Comparison of ENCODE assay signal across 8 cellular contexts in genomic region chr17:48012151-48012520, GRCh38. TPM values are rescaled to one million over a fixed set of nuclear protein-coding genes. Genes with fewer than 3 reads are reported as not detected.
DNase-seq lines count a peak whose midpoint lies in the region; TF ChIP-seq lines count a peak whose summit lies in the region.

No MANE protein-coding gene starts in this region.

- TF ChIP-seq POLR2A in Peyer's patch (IDR thresholded peaks at IDR 0.05) (no peak), lower leg skin (IDR thresholded peaks at IDR 0.05) (no peak)

- no TSS peak for BruUV-seq in Caco-2 (replicated peaks; lab: Mats Ljungman, UMichigan)

- POLR2A ChIA-PET in Caco-2 (lab: Charles Lee) = interaction anchor here (1.2 to 1.5 kb wide), 2 partner anchors 60 to 117 kb away, joined by 4 to 5 read pairs; partner anchors contain the start of gene SP2

- H3K9ac ChIP-seq in HUES48 (ENCODE audit: low read depth, low read length) (no peak overlapping the region), skeletal muscle tissue (ENCODE audit: low read depth in 1 of 3, low read length in 3 of 3) (no peak overlapping the region)

- H3K36me3 Mint-ChIP-seq in Caco-2 (ENCODE audit: insufficient read depth, unreplicated experiment) = no peaks in the 10 kb centered on the region
- no peaks in the 10 kb centered on the region for H3K36me3 Mint-ChIP-seq in activated naive CD4-positive, alpha-beta T cell treated with anti-CD3 and anti-CD28 coated beads for 36 hours (ENCODE audit: low read depth)

- no peaks in the 10 kb centered on the region for H3K36me3 ChIP-seq in Caco-2 (ENCODE audit: control insufficient read depth, insufficient read depth, low read length)
- no peaks in the 10 kb centered on the region for H3K36me3 ChIP-seq in HUES48 (ENCODE audit: control insufficient read depth, insufficient read depth, low read length)
- H3K36me3 ChIP-seq in Peyer's patch = no peaks in the 10 kb centered on the region
- no peaks in the 10 kb centered on the region for H3K36me3 ChIP-seq in right atrium auricular region
- no peaks in the 10 kb centered on the region for H3K36me3 ChIP-seq in skeletal muscle tissue (ENCODE audit: control insufficient read depth in 3 of 3, insufficient read depth in 3 of 3, low read length in 3 of 3)

- peaks cover 5% of the 10 kb centered on the region for H3K4me1 ChIP-seq in Caco-2
- H3K4me1 ChIP-seq in HUES48 (ENCODE audit: control insufficient read depth, insufficient read depth, low read length) = peaks cover 17% of the 10 kb centered on the region
- peaks cover 0 to 14% (median 5%) of the 10 kb centered on the region in 4 donors for H3K4me1 ChIP-seq in Peyer's patch
- peaks cover 0 to 15% of the 10 kb centered on the region in 2 donors for H3K4me1 ChIP-seq in right atrium auricular region
- H3K4me1 ChIP-seq in skeletal muscle tissue (ENCODE audit: control insufficient read depth in 3 of 3, insufficient read depth in 3 of 3, low read length in 3 of 3) = peaks cover 5 to 13% (median 11%) of the 10 kb centered on the region in 3 donors

- CTCF ChIA-PET in Caco-2 (lab: Charles Lee) = interaction anchor here (0.5 to 2.7 kb wide), 24 partner anchors 9 to 1903 kb away, joined by 3 to 32 read pairs (median 6); partner anchors contain the start of genes CDK5RAP3, NFE2L1, PNPO and PRR15L
- CTCF ChIA-PET in activated naive CD4-positive, alpha-beta T cell treated with anti-CD3 and anti-CD28 coated beads for 36 hours (lab: Charles Lee) = interaction anchor here (0.7 to 6.3 kb wide), 6 partner anchors 12 to 171 kb away, joined by 3 to 28 read pairs (median 4); no protein-coding TSS in a partner anchor

- peak in 1 of 2 experiments; percentile 9 for TF ChIP-seq CTCF in Caco-2 (IDR thresholded peaks at IDR 0.05; ENCODE audit: insufficient read depth in 1 of 2, low read depth in 1 of 2, low read length in 1 of 2, severe bottlenecking in 1 of 2, unreplicated experiment in 1 of 2)
- TF ChIP-seq CTCF in Peyer's patch (IDR thresholded peaks at IDR 0.05) = no peak
- no peak for TF ChIP-seq CTCF in right atrium auricular region (IDR thresholded peaks at IDR 0.05)
- TF ChIP-seq CTCF in lower leg skin (IDR thresholded peaks at IDR 0.05) = no peak

- H3K9me3 ChIP-seq in Caco-2 = no peaks in the 10 kb centered on the region
- H3K9me3 ChIP-seq in HUES48 (ENCODE audit: control insufficient read depth, insufficient read depth, low read length) = no peaks in the 10 kb centered on the region
- H3K9me3 ChIP-seq in Peyer's patch = no peaks in the 10 kb centered on the region
- no peaks in the 10 kb centered on the region for H3K9me3 ChIP-seq in right atrium auricular region
- H3K9me3 ChIP-seq in skeletal muscle tissue (ENCODE audit: control insufficient read depth in 3 of 3, low read length in 3 of 3) = no peaks in the 10 kb centered on the region

- peaks cover 4% of the 10 kb centered on the region for H3K27me3 Mint-ChIP-seq in Caco-2 (ENCODE audit: insufficient read depth, unreplicated experiment)
- H3K27me3 Mint-ChIP-seq in activated naive CD4-positive, alpha-beta T cell treated with anti-CD3 and anti-CD28 coated beads for 36 hours (ENCODE audit: low read depth) = peaks cover 49% of the 10 kb centered on the region

- H3K27ac ChIP-seq in HUES48 (ENCODE audit: low read depth, low read length) (no peak overlapping the region), Peyer's patch (peak overlapping the region in 1 of 4 donors; percentile 21), right atrium auricular region (no peak overlapping the region), skeletal muscle tissue (ENCODE audit: low read depth, low read length) (no peak overlapping the region)

- peak overlapping the region; percentile 70 for H3K4me3 Mint-ChIP-seq in Caco-2 (ENCODE audit: unreplicated experiment)
- peak overlapping the region; percentile 70 for H3K4me3 Mint-ChIP-seq in activated naive CD4-positive, alpha-beta T cell treated with anti-CD3 and anti-CD28 coated beads for 36 hours

- intact Hi-C loops in Caco-2 (cut with micrococcal nuclease; ENCODE audit: unreplicated experiment) (no loop called here), lower leg skin (cut with DNase I; ENCODE audit: low total_unique reads) (no loop called here)
- intact Hi-C loops in activated naive CD4-positive, alpha-beta T cell treated with anti-CD3 and anti-CD28 coated beads for 36 hours (cut with micrococcal nuclease) = loop anchor here (5.0 kb wide), 1 partner anchor 115 kb away; the partner anchor contains the start of gene SP2

- peaks cover 6% of the 10 kb centered on the region for H3K4me1 Mint-ChIP-seq in Caco-2 (ENCODE audit: low read depth, unreplicated experiment)
- peaks cover 12% of the 10 kb centered on the region for H3K4me1 Mint-ChIP-seq in activated naive CD4-positive, alpha-beta T cell treated with anti-CD3 and anti-CD28 coated beads for 36 hours (ENCODE audit: low read depth)

- peak overlapping the region; percentile 48 for H3K4me3 ChIP-seq in Caco-2 (ENCODE audit: low read depth, low read length)
- H3K4me3 ChIP-seq in HUES48 (ENCODE audit: low read depth, low read length) = peak overlapping the region; percentile 64
- peak overlapping the region; percentile 16 to 40 (median 32) for H3K4me3 ChIP-seq in Peyer's patch
- peak overlapping the region; percentile 19 to 44 for H3K4me3 ChIP-seq in right atrium auricular region
- peak overlapping the region; percentile 35 to 54 (median 35) for H3K4me3 ChIP-seq in skeletal muscle tissue (ENCODE audit: low read length in 3 of 3)
- H3K4me3 ChIP-seq in lower leg skin (ENCODE audit: low read depth, poor library complexity, severe bottlenecking) = no peak overlapping the region

- no peaks in the 10 kb centered on the region for H3K9me3 Mint-ChIP-seq in Caco-2 (ENCODE audit: unreplicated experiment)
- no peaks in the 10 kb centered on the region for H3K9me3 Mint-ChIP-seq in activated naive CD4-positive, alpha-beta T cell treated with anti-CD3 and anti-CD28 coated beads for 36 hours

- H3K27ac Mint-ChIP-seq in Caco-2 (ENCODE audit: unreplicated experiment) = no peak overlapping the region
- no peak overlapping the region for H3K27ac Mint-ChIP-seq in activated naive CD4-positive, alpha-beta T cell treated with anti-CD3 and anti-CD28 coated beads for 36 hours

- DNase-seq in Caco-2 (peak in 1 of 2 experiments; percentile 79), Peyer's patch (peak in 2 of 3 donors; percentile 70 to 81), right atrium auricular region (ENCODE audit: low spot score) (no peak), lower leg skin (ENCODE audit: low spot score in 2 of 2) (no peak), cortex of kidney (lab: John Stamatoyannopoulos, UW) (no peak)
- peak; percentile 59 for DNase-seq in activated naive CD4-positive, alpha-beta T cell treated with anti-CD3 and anti-CD28 coated beads for 36 hours

- H3K27me3 ChIP-seq in Caco-2 (replicated peaks; ENCODE audit: control insufficient read depth, insufficient read depth, low read length) (no peaks in the 10 kb centered on the region), HUES48 (ENCODE audit: control insufficient read depth, insufficient read depth, low read length) (peaks cover 16% of the 10 kb centered on the region), Peyer's patch (peaks cover 0 to 18% of the 10 kb centered on the region in 2 donors), right atrium auricular region (peaks cover 0 to 5% of the 10 kb centered on the region in 2 donors), skeletal muscle tissue (ENCODE audit: control insufficient read depth in 3 of 3, insufficient read depth in 3 of 3, low read length in 3 of 3) (peaks cover 28 to 43% (median 32%) of the 10 kb centered on the region in 3 donors)

- WGBS in lower leg skin, 2 donors = 1% methylated on average over 33 to 34 of the region's 34 CpGs

RNA-seq across cellular contexts. Expression of gene COPZ2, which starts 25.5 kb away (rescaled TPM):
- total RNA-seq in Caco-2 (2022) (2.0 and 6.7 TPM in 2 replicates), Peyer's patch (10 to 100 TPM in 2 of 4 donors, 1 to 10 TPM in 2; 2.2 to 27.2 (median 7.0) TPM), right atrium auricular region (10 to 100 TPM; 43.5 to 48.1 TPM), skeletal muscle tissue (39.7 TPM), lower leg skin (10 to 100 TPM in 3 of 4 donors, 1 to 10 TPM in 1; 9.1 to 16.9 (median 12.9) TPM)
- total RNA-seq in activated naive CD4-positive, alpha-beta T cell treated with anti-CD3 and anti-CD28 coated beads for 36 hours = 1 to 10 TPM; 2.4 to 3.3 TPM

RNA-seq across cellular contexts. Expression of gene NFE2L1, which starts 36.0 kb away (rescaled TPM):
- 322 and 356 TPM in 2 replicates for total RNA-seq in Caco-2 (2022)
- total RNA-seq in Peyer's patch = 100 to 1,000 TPM in 3 of 4 donors, 10 to 100 TPM in 1; 89.1 to 228 (median 217) TPM
- total RNA-seq in activated naive CD4-positive, alpha-beta T cell treated with anti-CD3 and anti-CD28 coated beads for 36 hours = 100 to 1,000 TPM in 1 of 2 experiments, 10 to 100 TPM in 1; 95.2 to 102 TPM
- 100 to 1,000 TPM; 271 to 418 TPM for total RNA-seq in right atrium auricular region
- total RNA-seq in skeletal muscle tissue = 93.4 TPM
- 100 to 1,000 TPM in 3 of 4 donors, 10 to 100 TPM in 1; 97.2 to 158 (median 117) TPM for total RNA-seq in lower leg skin

RNA-seq across cellular contexts. Expression of gene CDK5RAP3, which starts 41.2 kb away (rescaled TPM):
- total RNA-seq in Caco-2 (2022) (425 and 427 TPM in 2 replicates), Peyer's patch (1,000 to 10,000 TPM in 1 of 4 donors, 100 to 1,000 TPM in 3; 198 to 1,062 (median 553) TPM), right atrium auricular region (10 to 100 TPM; 37.9 to 45.4 TPM), skeletal muscle tissue (59.0 TPM), lower leg skin (100 to 1,000 TPM in 3 of 4 donors, 10 to 100 TPM in 1; 95.8 to 115 (median 107) TPM)
- 100 to 1,000 TPM; 174 to 175 TPM for total RNA-seq in activated naive CD4-positive, alpha-beta T cell treated with anti-CD3 and anti-CD28 coated beads for 36 hours

RNA-seq across cellular contexts. Expression of gene PRR15L, which starts 54.5 kb away (rescaled TPM):
- total RNA-seq in Caco-2 (2022) (24.3 and 30.5 TPM in 2 replicates), Peyer's patch (100 to 1,000 TPM in 3 of 4 donors, 10 to 100 TPM in 1; 88.3 to 358 (median 288) TPM), right atrium auricular region (1 to 10 TPM; 1.2 to 6.5 TPM), skeletal muscle tissue (not detected), lower leg skin (10 to 100 TPM in 3 of 4 donors, 1 to 10 TPM in 1; 9.9 to 45.1 (median 24.3) TPM)
- not detected for total RNA-seq in activated naive CD4-positive, alpha-beta T cell treated with anti-CD3 and anti-CD28 coated beads for 36 hours

Comparison
In these comparisons a context has a peak if more than half of its experiments do, and no peak if none do; other contexts are left out.
1. DNase-seq: peak in Peyer's patch (2 of 3) and activated naive CD4-positive, alpha-beta T cell treated with anti-CD3 and anti-CD28 coated beads for 36 hours (single experiment); none in right atrium auricular region (single experiment), lower leg skin (0 of 2) and cortex of kidney (single experiment).